Comparison of ENCODE assay signal across 24 cellular contexts in the genomic region with DNA sequence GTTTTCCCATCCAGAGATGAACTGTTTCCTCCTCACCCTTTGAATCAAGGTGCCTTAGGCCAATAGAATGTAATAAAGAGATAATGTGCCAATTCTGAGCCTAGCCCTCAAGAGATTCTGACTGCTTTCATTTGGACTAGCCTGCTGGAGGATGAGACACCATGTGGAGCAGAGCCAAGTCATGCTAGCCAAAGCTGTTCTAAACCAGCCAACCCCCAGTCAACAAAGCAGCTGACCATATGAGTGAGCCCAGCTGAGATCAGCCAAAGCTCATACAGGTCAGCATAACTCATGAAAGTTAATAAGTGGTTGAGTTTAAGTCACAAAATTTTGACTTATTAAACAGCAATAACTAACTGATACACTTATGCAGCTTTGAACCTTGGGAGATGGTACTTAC.
DNase-seq lines count a peak whose midpoint lies in the region; ATAC-seq and TF ChIP-seq lines count a peak whose summit lies in the region.
"Had no signal": no experiment of that assay in that cellular context is flagged by ENCODE, and none has a peak within 500 bp of the region (broad histone marks: within the 10 kb centered on the region; RNA-seq: fewer than 3 reads in every experiment).

No MANE protein-coding gene starts in this region.

- no peak overlapping the region for H3K4me2 ChIP-seq in GM23248 (ENCODE audit: unreplicated experiment)
- H3K4me2 ChIP-seq: BLaER1 treated with 17β-estradiol and CSF1 and Interleukin-3, amounts not matched to agents 10 nM and 100 nM had no signal

- no peak for ATAC-seq in naive thymus-derived CD4-positive, alpha-beta T cell
- ATAC-seq: CD8-positive, alpha-beta T cell had no signal

- intact Hi-C loops in naive thymus-derived CD4-positive, alpha-beta T cell (cut with micrococcal nuclease), result no loop called here
- intact Hi-C loops in left ventricle myocardium inferior (cut with micrococcal nuclease), result no loop called here

- H3F3A ChIP-seq in GM23248 (ENCODE audit: insufficient read depth), result no peaks in the 10 kb centered on the region

- POLR2A ChIA-PET in naive thymus-derived CD4-positive, alpha-beta T cell (lab: Charles Lee), result no interaction called here

- in situ Hi-C loops in GM23248 (cut with MboI), result no loop called here
- in situ Hi-C loops in KBM-7 (cut with MboI; ENCODE audit: low pct_unique_long_range_greater_than_20kb, low sequenced_read_pairs), result no loop called here

- H3K4me1 Mint-ChIP-seq in naive thymus-derived CD4-positive, alpha-beta T cell, result no peaks in the 10 kb centered on the region

- DNase-seq in GM23248 (peak; percentile 14), LHCN-M2 (ENCODE audit: low read depth) (peak; percentile 33), T1000 (lab: John Stamatoyannopoulos, UW) (peak; percentile 1), iris pigment epithelial cell (ENCODE audit: low read depth) (peak; percentile 10), KBM-7 (no peak), left ventricle myocardium inferior (no peak), activated gamma-delta T cell treated with Interleukin-2 at 50 U/mL for 16 hours (no peak)
- DNase-seq in naive thymus-derived CD4-positive, alpha-beta T cell, result no peak
- DNase-seq: Calu3; CD8-positive, alpha-beta T cell; DMS53; EL; GOT3; MM.1S; NCI-H1092; NCI-H146; NCI-H2029 treated with DMSO at 0.1 percent for 48 hours; NCI-H226; NCI-H526 treated with DMSO at 0.1 percent for 48 hours; NK-92 treated with Interleukin-12 subunit alpha and Interleukin-12 subunit beta, amount 100 ng/mL, for 24 hours; RPMI8226; SIG-M5; T-helper 1 cell had no signal

- H3K27me3 Mint-ChIP-seq in naive thymus-derived CD4-positive, alpha-beta T cell, result peaks cover 0 to 31% (median 19%) of the 10 kb centered on the region in 5 donors

- no peaks in the 10 kb centered on the region for H3K79me2 ChIP-seq in GM23248 (ENCODE audit: insufficient read depth)

- no peak overlapping the region for H3K27ac ChIP-seq in GM23248
- no peak overlapping the region for H3K27ac ChIP-seq in naive thymus-derived CD4-positive, alpha-beta T cell (ENCODE audit: low read depth, low read length)
- H3K27ac ChIP-seq in left ventricle myocardium inferior (replicated peaks), result no peak overlapping the region
- H3K27ac ChIP-seq: BLaER1 treated with 17β-estradiol and CSF1 and Interleukin-3, amounts not matched to agents 10 nM and 100 nM had no signal

- peaks cover 0 to 4% (median 0%) of the 10 kb centered on the region in 5 donors for H3K36me3 Mint-ChIP-seq in naive thymus-derived CD4-positive, alpha-beta T cell
- H3K36me3 Mint-ChIP-seq: CD8-positive, alpha-beta T cell had no signal

- H3K36me3 ChIP-seq in GM23248 (ENCODE audit: low read depth) (no peaks in the 10 kb centered on the region), left ventricle myocardium inferior (no peaks in the 10 kb centered on the region)
- no peaks in the 10 kb centered on the region for H3K36me3 ChIP-seq in naive thymus-derived CD4-positive, alpha-beta T cell (ENCODE audit: control insufficient read depth in 2 of 3, insufficient read depth in 3 of 3, low read length in 3 of 3)
- H3K36me3 ChIP-seq: BLaER1 treated with 17β-estradiol and CSF1 and Interleukin-3, amounts not matched to agents 10 nM and 100 nM had no signal

- H3K9me3 ChIP-seq in GM23248 (ENCODE audit: low read depth) (no peaks in the 10 kb centered on the region), left ventricle myocardium inferior (replicated peaks) (peaks cover 36% of the 10 kb centered on the region)
- H3K9me3 ChIP-seq in naive thymus-derived CD4-positive, alpha-beta T cell (ENCODE audit: control insufficient read depth in 2 of 3, low read length in 3 of 3), result peaks cover 0 to 3% (median 0%) of the 10 kb centered on the region in 3 experiments

- no peak for TF ChIP-seq CTCF in left ventricle myocardium inferior (IDR thresholded peaks at IDR 0.05; ENCODE audit: borderline replicate concordance)

- no peak overlapping the region for H3K27ac Mint-ChIP-seq in naive thymus-derived CD4-positive, alpha-beta T cell
- H3K27ac Mint-ChIP-seq: CD8-positive, alpha-beta T cell had no signal

- H3K4me3 ChIP-seq in GM23248 (no peak overlapping the region), left ventricle myocardium inferior (no peak overlapping the region)
- H3K4me3 ChIP-seq in naive thymus-derived CD4-positive, alpha-beta T cell (ENCODE audit: low read length), result no peak overlapping the region
- H3K4me3 ChIP-seq: BLaER1 treated with 17β-estradiol and CSF1 and Interleukin-3, amounts not matched to agents 10 nM and 100 nM had no signal

- H2AFZ ChIP-seq in GM23248, result no peak overlapping the region

- CTCF ChIA-PET in naive thymus-derived CD4-positive, alpha-beta T cell (lab: Charles Lee), result no interaction called here

- H4K20me1 ChIP-seq in GM23248 (ENCODE audit: insufficient read depth), result no peaks in the 10 kb centered on the region
- H4K20me1 ChIP-seq: BLaER1 treated with 17β-estradiol and CSF1 and Interleukin-3, amounts not matched to agents 10 nM and 100 nM had no signal

- H3K9me2 ChIP-seq in GM23248 (ENCODE audit: insufficient read depth), result no peaks in the 10 kb centered on the region

- no peaks in the 10 kb centered on the region; the same call in 1 of the 2 replicates for H3K27me3 ChIP-seq in GM23248 (replicated peaks; ENCODE audit: insufficient read depth)
- H3K27me3 ChIP-seq in naive thymus-derived CD4-positive, alpha-beta T cell (ENCODE audit: control insufficient read depth in 2 of 2, insufficient read depth in 2 of 2, low read length in 2 of 2), result no peaks in the 10 kb centered on the region
- H3K27me3 ChIP-seq in left ventricle myocardium inferior (ENCODE audit: low read depth), result peaks cover 33% of the 10 kb centered on the region
- H3K27me3 ChIP-seq: BLaER1 treated with 17β-estradiol and CSF1 and Interleukin-3, amounts not matched to agents 10 nM and 100 nM had no signal

- H3K9me3 Mint-ChIP-seq in naive thymus-derived CD4-positive, alpha-beta T cell, result peaks cover 2 to 43% (median 21%) of the 10 kb centered on the region in 11 donors

- no peak overlapping the region for H3K9ac ChIP-seq in GM23248
- H3K9ac ChIP-seq: BLaER1 treated with 17β-estradiol and CSF1 and Interleukin-3, amounts not matched to agents 10 nM and 100 nM had no signal

- H3K4me3 Mint-ChIP-seq in naive thymus-derived CD4-positive, alpha-beta T cell, result no peak overlapping the region
- H3K4me3 Mint-ChIP-seq: CD8-positive, alpha-beta T cell had no signal

- H3K4me1 ChIP-seq in GM23248 (ENCODE audit: insufficient read depth), result no peaks in the 10 kb centered on the region
- no peaks in the 10 kb centered on the region for H3K4me1 ChIP-seq in naive thymus-derived CD4-positive, alpha-beta T cell (ENCODE audit: control insufficient read depth in 2 of 2, insufficient read depth in 2 of 2, low read length in 2 of 2)
- H3K4me1 ChIP-seq in left ventricle myocardium inferior, result no peaks in the 10 kb centered on the region
- H3K4me1 ChIP-seq: BLaER1 treated with 17β-estradiol and CSF1 and Interleukin-3, amounts not matched to agents 10 nM and 100 nM had no signal

Comparison
In these comparisons a context has a peak if more than half of its experiments do, and no peak if none do; other contexts are left out.
1. DNase-seq: peak in GM23248 (single experiment), LHCN-M2 (single experiment), T1000 (single experiment) and iris pigment epithelial cell (single experiment); none in naive thymus-derived CD4-positive, alpha-beta T cell (0 of 9), KBM-7 (single experiment), left ventricle myocardium inferior (single experiment) and activated gamma-delta T cell treated with Interleukin-2 at 50 U/mL for 16 hours (single experiment).